10 cellular contexts compared by ENCODE assay signal in genomic region chr9:92151691-92152393, GRCh38. TPM values are rescaled to one million over a fixed set of nuclear protein-coding genes. Genes with fewer than 3 reads are reported as not detected.
A peak's percentile ranks its signal among the peaks of the same experiment; 100 is the strongest.
DNase-seq lines count a peak whose midpoint lies in the region; TF ChIP-seq lines count a peak whose summit lies in the region.
"Had no signal": no experiment of that assay in that cellular context is flagged by ENCODE, and none has a peak within 500 bp of the region (broad histone marks: within the 10 kb centered on the region; RNA-seq: fewer than 3 reads in every experiment).

No MANE protein-coding gene starts in this region.

- peaks cover 74% of the 10 kb centered on the region for H3K4me1 Mint-ChIP-seq in brain

- in situ Hi-C loops in GM13976 (cut with MboI; ENCODE audit: low sequenced_read_pairs, unreplicated experiment): no loop called here

- no peak overlapping the region for H4K8ac ChIP-seq in neuronal stem cell (ENCODE audit: low read depth, low read length)

- no peak overlapping the region for H2BK12ac ChIP-seq in neuronal stem cell (ENCODE audit: low read length)

- H3K27me3 Mint-ChIP-seq in brain: peaks cover 10% of the 10 kb centered on the region

- H2BK5ac ChIP-seq in neuronal stem cell (ENCODE audit: low read length): no peak overlapping the region

- H2BK15ac ChIP-seq in neuronal stem cell (ENCODE audit: low read length): peak overlapping the region; percentile 45

- H3K4me3 Mint-ChIP-seq in brain: peak overlapping the region in 1 of 5 experiments; percentile 27
- H3K4me3 Mint-ChIP-seq: activated CD8-positive, alpha-beta memory T cell treated with anti-CD3 and anti-CD28 coated beads, Interleukin-2, amount 10 ng/mL, durations not matched to agents 7 days and 5 days; naive B cell had no signal

- no peak overlapping the region for H2AFZ ChIP-seq in neuronal stem cell (ENCODE audit: low read length)

- H3K4ac ChIP-seq in neuronal stem cell (ENCODE audit: low read length): no peak overlapping the region

- H3K9ac ChIP-seq in neuronal stem cell (ENCODE audit: low read depth, low read length, poor library complexity): no peak overlapping the region

- no peaks in the 10 kb centered on the region for H3K9me3 Mint-ChIP-seq in brain
- H3K9me3 Mint-ChIP-seq: naive B cell had no signal

- no peaks in the 10 kb centered on the region for H3K27me3 ChIP-seq in neuronal stem cell (ENCODE audit: control insufficient read depth in 3 of 3, insufficient read depth in 3 of 3, low read depth in 1 of 3, low read length in 3 of 3)

- peaks cover 9 to 13% of the 10 kb centered on the region in 2 donors for H3K4me1 ChIP-seq in neuronal stem cell (ENCODE audit: control insufficient read depth in 2 of 2, insufficient read depth in 1 of 2, low read depth in 1 of 2, low read length in 2 of 2)

- H3K14ac ChIP-seq in neuronal stem cell (ENCODE audit: low read length): peak overlapping the region; percentile 27

- no peak for TF ChIP-seq CTCF in brain (conservative IDR thresholded peaks at IDR 0.05)
- TF ChIP-seq CTCF in GM13976 (IDR thresholded peaks at IDR 0.05; ENCODE audit: borderline replicate concordance, control extremely low read depth, extremely low read depth, insufficient read depth, missing control alignments): no peak

- H3K4me2 ChIP-seq in neuronal stem cell (ENCODE audit: insufficient read depth, low read length, poor library complexity, severe bottlenecking): no peak overlapping the region

- H3K27ac ChIP-seq in neuronal stem cell (replicated peaks; ENCODE audit: low read length): no peak overlapping the region

- no peak overlapping the region for H2AK5ac ChIP-seq in neuronal stem cell (ENCODE audit: low read depth, low read length)

- no CpG with 5 or more reads among the region's 15 CpGs for WGBS in neuronal stem cell (ENCODE audit: extremely low coverage in 2 of 2, insufficient read length in 2 of 2, insufficient replicate concordance in 1 of 2), 2 donors

- H3K79me1 ChIP-seq in neuronal stem cell (ENCODE audit: low read depth, low read length): no peaks in the 10 kb centered on the region

- H3K4me3 ChIP-seq in neuronal stem cell (ENCODE audit: low read length in 2 of 2): no peak overlapping the region

- no peaks in the 10 kb centered on the region for H3K36me3 Mint-ChIP-seq in brain
- H3K36me3 Mint-ChIP-seq: naive B cell had no signal

- no peak overlapping the region for H2BK120ac ChIP-seq in neuronal stem cell (ENCODE audit: low read depth, low read length)

- H3K27ac Mint-ChIP-seq in brain: peak overlapping the region in 4 of 5 experiments; percentile 48 to 91 (median 68)
- H3K27ac Mint-ChIP-seq: activated CD8-positive, alpha-beta memory T cell treated with anti-CD3 and anti-CD28 coated beads, Interleukin-2, amount 10 ng/mL, durations not matched to agents 7 days and 5 days; naive B cell had no signal

- H3K23ac ChIP-seq in neuronal stem cell (ENCODE audit: low read depth, low read length, poor library complexity): no peak overlapping the region

- peak overlapping the region; percentile 51 for H3K18ac ChIP-seq in neuronal stem cell (ENCODE audit: low read length)

- DNase-seq in EH (ENCODE audit: low read depth) (peak; percentile 89), NCI-H1092 (lab: John Stamatoyannopoulos, UW) (peak; percentile 24), neuronal stem cell (ENCODE audit: low spot score) (no peak), NCI-H1436 (lab: John Stamatoyannopoulos, UW) (no peak), GM13976 (ENCODE audit: low spot score) (no peak), NOMO-1 (lab: John Stamatoyannopoulos, UW; ENCODE audit: unreplicated experiment in 2 of 2) (no peak)
- DNase-seq in stimulated activated CD4-positive, alpha-beta T cell treated with anti-CD3 and anti-CD28 coated beads, Interleukin-2, amount 100 ng/mL, for 48 hours: no peak
- DNase-seq: activated CD8-positive, alpha-beta memory T cell treated with anti-CD3 and anti-CD28 coated beads, Interleukin-2, amount 10 ng/mL, durations not matched to agents 7 days and 5 days; naive B cell had no signal

- no peak overlapping the region for H4K91ac ChIP-seq in neuronal stem cell (ENCODE audit: low read depth, low read length, poor library complexity)

- H3K9me3 ChIP-seq in neuronal stem cell (replicated peaks in 1 of 2; ENCODE audit: control insufficient read depth in 2 of 2, insufficient read depth in 1 of 2, low read depth in 1 of 2, low read length in 2 of 2): no peaks in the 10 kb centered on the region

- no peaks in the 10 kb centered on the region for H3K36me3 ChIP-seq in neuronal stem cell (replicated peaks in 1 of 2; ENCODE audit: control insufficient read depth in 2 of 2, insufficient read depth in 2 of 2, low read length in 2 of 2)

RNA-seq across cellular contexts. Expression of gene SPTLC1, which starts 36.6 kb away (rescaled TPM):
- polyA plus RNA-seq in brain (ENCODE audit: insufficient read depth, low read depth, low replicate concordance): 61.1 TPM
- 52.6 TPM for polyA plus RNA-seq in neuronal stem cell (2013, experiment 1 of 2)
- polyA plus RNA-seq in neuronal stem cell (2013, experiment 2 of 2): 53.4 TPM

Comparison
In these comparisons a context has a peak if more than half of its experiments do, and no peak if none do; other contexts are left out.
1. DNase-seq: peak in EH (single experiment) and NCI-H1092 (single experiment); none in neuronal stem cell (single experiment), stimulated activated CD4-positive, alpha-beta T cell treated with anti-CD3 and anti-CD28 coated beads, Interleukin-2, amount 100 ng/mL, for 48 hours (0 of 2), NCI-H1436 (single experiment), GM13976 (single experiment) and NOMO-1 (0 of 2).